ENCODE assay signal across 1 cellular context in the genomic region with DNA sequence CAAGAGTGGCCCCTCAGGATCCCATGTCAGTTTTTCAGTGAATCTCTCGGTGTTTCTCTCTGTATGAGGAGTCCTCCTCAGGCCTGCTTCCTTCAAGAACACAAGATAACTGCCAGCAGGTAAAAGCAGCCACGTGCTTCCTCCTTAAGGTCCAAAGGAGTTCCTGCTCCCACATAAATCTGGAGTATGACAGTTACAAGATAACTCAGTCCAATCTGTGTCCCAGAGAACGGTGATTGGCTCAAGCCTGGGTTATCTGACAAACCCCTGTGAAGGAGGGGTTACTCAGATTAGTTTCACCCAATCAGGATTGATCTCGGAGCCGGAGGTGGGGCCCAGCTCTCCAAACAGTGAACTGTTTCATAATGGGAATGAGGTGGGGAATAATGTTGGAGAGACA.
TF ChIP-seq lines count a peak whose summit lies in the region.

No MANE protein-coding gene starts in this region.

TF ChIP-seq in K562, 482 proteins besides CTCF, POLR2A, EP300 and RAD21 (continued from another document):
- TF ChIP-seq, protein P1, sequence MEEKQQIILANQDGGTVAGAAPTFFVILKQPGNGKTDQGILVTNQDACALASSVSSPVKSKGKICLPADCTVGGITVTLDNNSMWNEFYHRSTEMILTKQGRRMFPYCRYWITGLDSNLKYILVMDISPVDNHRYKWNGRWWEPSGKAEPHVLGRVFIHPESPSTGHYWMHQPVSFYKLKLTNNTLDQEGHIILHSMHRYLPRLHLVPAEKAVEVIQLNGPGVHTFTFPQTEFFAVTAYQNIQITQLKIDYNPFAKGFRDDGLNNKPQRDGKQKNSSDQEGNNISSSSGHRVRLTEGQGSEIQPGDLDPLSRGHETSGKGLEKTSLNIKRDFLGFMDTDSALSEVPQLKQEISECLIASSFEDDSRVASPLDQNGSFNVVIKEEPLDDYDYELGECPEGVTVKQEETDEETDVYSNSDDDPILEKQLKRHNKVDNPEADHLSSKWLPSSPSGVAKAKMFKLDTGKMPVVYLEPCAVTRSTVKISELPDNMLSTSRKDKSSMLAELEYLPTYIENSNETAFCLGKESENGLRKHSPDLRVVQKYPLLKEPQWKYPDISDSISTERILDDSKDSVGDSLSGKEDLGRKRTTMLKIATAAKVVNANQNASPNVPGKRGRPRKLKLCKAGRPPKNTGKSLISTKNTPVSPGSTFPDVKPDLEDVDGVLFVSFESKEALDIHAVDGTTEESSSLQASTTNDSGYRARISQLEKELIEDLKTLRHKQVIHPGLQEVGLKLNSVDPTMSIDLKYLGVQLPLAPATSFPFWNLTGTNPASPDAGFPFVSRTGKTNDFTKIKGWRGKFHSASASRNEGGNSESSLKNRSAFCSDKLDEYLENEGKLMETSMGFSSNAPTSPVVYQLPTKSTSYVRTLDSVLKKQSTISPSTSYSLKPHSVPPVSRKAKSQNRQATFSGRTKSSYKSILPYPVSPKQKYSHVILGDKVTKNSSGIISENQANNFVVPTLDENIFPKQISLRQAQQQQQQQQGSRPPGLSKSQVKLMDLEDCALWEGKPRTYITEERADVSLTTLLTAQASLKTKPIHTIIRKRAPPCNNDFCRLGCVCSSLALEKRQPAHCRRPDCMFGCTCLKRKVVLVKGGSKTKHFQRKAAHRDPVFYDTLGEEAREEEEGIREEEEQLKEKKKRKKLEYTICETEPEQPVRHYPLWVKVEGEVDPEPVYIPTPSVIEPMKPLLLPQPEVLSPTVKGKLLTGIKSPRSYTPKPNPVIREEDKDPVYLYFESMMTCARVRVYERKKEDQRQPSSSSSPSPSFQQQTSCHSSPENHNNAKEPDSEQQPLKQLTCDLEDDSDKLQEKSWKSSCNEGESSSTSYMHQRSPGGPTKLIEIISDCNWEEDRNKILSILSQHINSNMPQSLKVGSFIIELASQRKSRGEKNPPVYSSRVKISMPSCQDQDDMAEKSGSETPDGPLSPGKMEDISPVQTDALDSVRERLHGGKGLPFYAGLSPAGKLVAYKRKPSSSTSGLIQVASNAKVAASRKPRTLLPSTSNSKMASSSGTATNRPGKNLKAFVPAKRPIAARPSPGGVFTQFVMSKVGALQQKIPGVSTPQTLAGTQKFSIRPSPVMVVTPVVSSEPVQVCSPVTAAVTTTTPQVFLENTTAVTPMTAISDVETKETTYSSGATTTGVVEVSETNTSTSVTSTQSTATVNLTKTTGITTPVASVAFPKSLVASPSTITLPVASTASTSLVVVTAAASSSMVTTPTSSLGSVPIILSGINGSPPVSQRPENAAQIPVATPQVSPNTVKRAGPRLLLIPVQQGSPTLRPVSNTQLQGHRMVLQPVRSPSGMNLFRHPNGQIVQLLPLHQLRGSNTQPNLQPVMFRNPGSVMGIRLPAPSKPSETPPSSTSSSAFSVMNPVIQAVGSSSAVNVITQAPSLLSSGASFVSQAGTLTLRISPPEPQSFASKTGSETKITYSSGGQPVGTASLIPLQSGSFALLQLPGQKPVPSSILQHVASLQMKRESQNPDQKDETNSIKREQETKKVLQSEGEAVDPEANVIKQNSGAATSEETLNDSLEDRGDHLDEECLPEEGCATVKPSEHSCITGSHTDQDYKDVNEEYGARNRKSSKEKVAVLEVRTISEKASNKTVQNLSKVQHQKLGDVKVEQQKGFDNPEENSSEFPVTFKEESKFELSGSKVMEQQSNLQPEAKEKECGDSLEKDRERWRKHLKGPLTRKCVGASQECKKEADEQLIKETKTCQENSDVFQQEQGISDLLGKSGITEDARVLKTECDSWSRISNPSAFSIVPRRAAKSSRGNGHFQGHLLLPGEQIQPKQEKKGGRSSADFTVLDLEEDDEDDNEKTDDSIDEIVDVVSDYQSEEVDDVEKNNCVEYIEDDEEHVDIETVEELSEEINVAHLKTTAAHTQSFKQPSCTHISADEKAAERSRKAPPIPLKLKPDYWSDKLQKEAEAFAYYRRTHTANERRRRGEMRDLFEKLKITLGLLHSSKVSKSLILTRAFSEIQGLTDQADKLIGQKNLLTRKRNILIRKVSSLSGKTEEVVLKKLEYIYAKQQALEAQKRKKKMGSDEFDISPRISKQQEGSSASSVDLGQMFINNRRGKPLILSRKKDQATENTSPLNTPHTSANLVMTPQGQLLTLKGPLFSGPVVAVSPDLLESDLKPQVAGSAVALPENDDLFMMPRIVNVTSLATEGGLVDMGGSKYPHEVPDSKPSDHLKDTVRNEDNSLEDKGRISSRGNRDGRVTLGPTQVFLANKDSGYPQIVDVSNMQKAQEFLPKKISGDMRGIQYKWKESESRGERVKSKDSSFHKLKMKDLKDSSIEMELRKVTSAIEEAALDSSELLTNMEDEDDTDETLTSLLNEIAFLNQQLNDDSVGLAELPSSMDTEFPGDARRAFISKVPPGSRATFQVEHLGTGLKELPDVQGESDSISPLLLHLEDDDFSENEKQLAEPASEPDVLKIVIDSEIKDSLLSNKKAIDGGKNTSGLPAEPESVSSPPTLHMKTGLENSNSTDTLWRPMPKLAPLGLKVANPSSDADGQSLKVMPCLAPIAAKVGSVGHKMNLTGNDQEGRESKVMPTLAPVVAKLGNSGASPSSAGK (IDR thresholded peaks at IDR 0.05), result peak; percentile 77
- TF ChIP-seq KDM4B (IDR thresholded peaks at IDR 0.05; ENCODE audit: borderline replicate concordance in 2 of 2, low read depth in 1 of 2), result no peak
- TF ChIP-seq, protein P2, sequence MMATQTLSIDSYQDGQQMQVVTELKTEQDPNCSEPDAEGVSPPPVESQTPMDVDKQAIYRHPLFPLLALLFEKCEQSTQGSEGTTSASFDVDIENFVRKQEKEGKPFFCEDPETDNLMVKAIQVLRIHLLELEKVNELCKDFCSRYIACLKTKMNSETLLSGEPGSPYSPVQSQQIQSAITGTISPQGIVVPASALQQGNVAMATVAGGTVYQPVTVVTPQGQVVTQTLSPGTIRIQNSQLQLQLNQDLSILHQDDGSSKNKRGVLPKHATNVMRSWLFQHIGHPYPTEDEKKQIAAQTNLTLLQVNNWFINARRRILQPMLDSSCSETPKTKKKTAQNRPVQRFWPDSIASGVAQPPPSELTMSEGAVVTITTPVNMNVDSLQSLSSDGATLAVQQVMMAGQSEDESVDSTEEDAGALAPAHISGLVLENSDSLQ (IDR thresholded peaks at IDR 0.05), result peak; percentile 87
- TF ChIP-seq MNT (conservative IDR thresholded peaks at IDR 0.05), result peak in 1 of 2 experiments; percentile 44; a peak in 2 of 4 replicates
- TF ChIP-seq, protein P3, sequence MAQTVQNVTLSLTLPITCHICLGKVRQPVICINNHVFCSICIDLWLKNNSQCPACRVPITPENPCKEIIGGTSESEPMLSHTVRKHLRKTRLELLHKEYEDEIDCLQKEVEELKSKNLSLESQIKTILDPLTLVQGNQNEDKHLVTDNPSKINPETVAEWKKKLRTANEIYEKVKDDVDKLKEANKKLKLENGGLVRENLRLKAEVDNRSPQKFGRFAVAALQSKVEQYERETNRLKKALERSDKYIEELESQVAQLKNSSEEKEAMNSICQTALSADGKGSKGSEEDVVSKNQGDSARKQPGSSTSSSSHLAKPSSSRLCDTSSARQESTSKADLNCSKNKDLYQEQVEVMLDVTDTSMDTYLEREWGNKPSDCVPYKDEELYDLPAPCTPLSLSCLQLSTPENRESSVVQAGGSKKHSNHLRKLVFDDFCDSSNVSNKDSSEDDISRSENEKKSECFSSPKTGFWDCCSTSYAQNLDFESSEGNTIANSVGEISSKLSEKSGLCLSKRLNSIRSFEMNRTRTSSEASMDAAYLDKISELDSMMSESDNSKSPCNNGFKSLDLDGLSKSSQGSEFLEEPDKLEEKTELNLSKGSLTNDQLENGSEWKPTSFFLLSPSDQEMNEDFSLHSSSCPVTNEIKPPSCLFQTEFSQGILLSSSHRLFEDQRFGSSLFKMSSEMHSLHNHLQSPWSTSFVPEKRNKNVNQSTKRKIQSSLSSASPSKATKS (CRISPR knock-in tag; IDR thresholded peaks at IDR 0.05), result no peak
- peak; percentile 96 for TF ChIP-seq MEIS2 (IDR thresholded peaks at IDR 0.05; ENCODE audit: partially characterized antibody)
- no peak for TF ChIP-seq ARID1B (IDR thresholded peaks at IDR 0.05)
- no peak for TF ChIP-seq GTF2A2 (tag; IDR thresholded peaks at IDR 0.05)
- 0 out of 4 replicates have a peak, but pooled peaks of 1 of the 2 experiments have one; percentile 37 for TF ChIP-seq HDAC1 (IDR thresholded peaks at IDR 0.05)
- TF ChIP-seq NFATC3 (IDR thresholded peaks at IDR 0.05), result no peak
